ENCODE assay signal across 23 cellular contexts in genomic region chr13:50340146-50340545, GRCh38.
A peak's percentile ranks its signal among the peaks of the same experiment; 100 is the strongest.
DNase-seq lines count a peak whose midpoint lies in the region; ATAC-seq and TF ChIP-seq lines count a peak whose summit lies in the region.
"Had no signal": no experiment of that assay in that cellular context is flagged by ENCODE, and none has a peak within 500 bp of the region (broad histone marks: within the 10 kb centered on the region; RNA-seq: fewer than 3 reads in every experiment).

No MANE protein-coding gene starts in this region.

- H3K79me1 ChIP-seq in IMR-90 (ENCODE audit: low read depth in 1 of 2, low read length in 2 of 2), result no peaks in the 10 kb centered on the region

- no peak overlapping the region for H2BK120ac ChIP-seq in IMR-90 (ENCODE audit: low read depth, low read length)

- no peaks in the 10 kb centered on the region for H3F3A ChIP-seq in neural progenitor cell (ENCODE audit: low read depth)

- H4K8ac ChIP-seq in IMR-90 (ENCODE audit: low read depth in 2 of 2, low read length in 2 of 2), result no peak overlapping the region

- H3K9me3 ChIP-seq in BLaER1 treated with 17β-estradiol and CSF1 and Interleukin-3, amounts not matched to agents 10 nM and 100 nM (replicated peaks in 1 of 11), result peaks cover 12 to 21% (median 18%) of the 10 kb centered on the region in 11 experiments; a peak in 21 of 22 replicates
- no peaks in the 10 kb centered on the region for H3K9me3 ChIP-seq in IMR-90 (ENCODE audit: control insufficient read depth, insufficient read depth, low read length)
- H3K9me3 ChIP-seq in neural progenitor cell (ENCODE audit: low read depth), result no peaks in the 10 kb centered on the region
- H3K9me3 ChIP-seq: Caco-2 had no signal

- H3K4me3 ChIP-seq in BLaER1 treated with 17β-estradiol and CSF1 and Interleukin-3, amounts not matched to agents 10 nM and 100 nM, result no peak overlapping the region
- H3K4me3 ChIP-seq in IMR-90 (ENCODE audit: insufficient read depth, low read depth, low read length) (no peak overlapping the region), neural progenitor cell (no peak overlapping the region)
- H3K4me3 ChIP-seq: K562 had no signal

- in situ Hi-C loops in IMR-90 (cut with MboI; ENCODE audit: low sequenced_read_pairs), result no loop called here

- DNase-seq in IMR-90, result no peak
- no peak for DNase-seq in WTC11 (ENCODE audit: low spot score)
- DNase-seq in neural progenitor cell (ENCODE audit: low spot score), result peak; percentile 39
- DNase-seq in NCI-H524 (lab: John Stamatoyannopoulos, UW), result no peak
- no peak for DNase-seq in NCI-H2107 (lab: John Stamatoyannopoulos, UW)
- DNase-seq in type B pancreatic cell (ENCODE audit: extremely low spot score, unreplicated experiment), result no peak
- DNase-seq: Caco-2; CD4-positive, alpha-beta memory T cell; DMS79; EL; GF-D8; HCEC 1CT; Kasumi-1; NCI-H1092 treated with DMSO at 0.1 percent for 48 hours; NCI-H1436 treated with DMSO at 0.1 percent for 48 hours; NCI-H1930; NK-92 treated with Interleukin-12 subunit alpha and Interleukin-12 subunit beta, amount 100 ng/mL, for 24 hours; RPMI8226; T-cell had no signal

- POLR2A ChIA-PET in IMR-90 (lab: Charles Lee; ENCODE audit: unreplicated experiment), result no interaction called here
- POLR2A ChIA-PET in WTC11 (lab: Charles Lee), result interaction anchor here (1.0 kb wide), 1 partner anchor 16 kb away, joined by 3 read pairs; no protein-coding TSS in a partner anchor

- no peak for TF ChIP-seq POLR2A in IMR-90 (IDR thresholded peaks at IDR 0.05; ENCODE audit: low read depth, low read length)

- intact Hi-C loops in IMR-90 (cut with micrococcal nuclease), result no loop called here

- no peak for TF ChIP-seq RAD21 in IMR-90 (IDR thresholded peaks at IDR 0.05; ENCODE audit: low read length)

- H2AFZ ChIP-seq in IMR-90 (replicated peaks; ENCODE audit: low read length, poor library complexity) (peak overlapping the region; percentile 1), neural progenitor cell (replicated peaks) (no peak overlapping the region)

- H3K36me3 Mint-ChIP-seq in WTC11, result no peaks in the 10 kb centered on the region
- H3K36me3 Mint-ChIP-seq in neural progenitor cell, result no peaks in the 10 kb centered on the region
- H3K36me3 Mint-ChIP-seq in type B pancreatic cell, result no peaks in the 10 kb centered on the region

- H4K91ac ChIP-seq in IMR-90 (ENCODE audit: insufficient read depth, low read depth, low read length), result no peak overlapping the region

- H3K4me3 Mint-ChIP-seq in WTC11 (no peak overlapping the region), neural progenitor cell (no peak overlapping the region), type B pancreatic cell (no peak overlapping the region)
- H3K4me3 Mint-ChIP-seq: CD4-positive, alpha-beta memory T cell; T-cell had no signal

- no peak overlapping the region for H4K5ac ChIP-seq in IMR-90 (ENCODE audit: low read depth, low read length)

- H2BK5ac ChIP-seq in IMR-90 (ENCODE audit: low read depth, low read length, poor library complexity, severe bottlenecking), result no peak overlapping the region

- peaks cover 14 to 27% (median 22%) of the 10 kb centered on the region in 10 experiments; a peak in 18 of 20 replicates for H3K4me1 ChIP-seq in BLaER1 treated with 17β-estradiol and CSF1 and Interleukin-3, amounts not matched to agents 10 nM and 100 nM
- H3K4me1 ChIP-seq in IMR-90 (ENCODE audit: control insufficient read depth, insufficient read depth, low read length), result peaks cover 2% of the 10 kb centered on the region; the same call in 1 of the 2 replicates
- H3K4me1 ChIP-seq in neural progenitor cell, result peaks cover 31% of the 10 kb centered on the region

- H3K18ac ChIP-seq in IMR-90 (ENCODE audit: low read depth, low read length), result no peak overlapping the region

- no peak overlapping the region for H3K27ac Mint-ChIP-seq in WTC11
- no peak overlapping the region for H3K27ac Mint-ChIP-seq in neural progenitor cell
- no peak overlapping the region for H3K27ac Mint-ChIP-seq in type B pancreatic cell
- H3K27ac Mint-ChIP-seq: CD4-positive, alpha-beta memory T cell; T-cell had no signal

- H3K14ac ChIP-seq in IMR-90 (replicated peaks; ENCODE audit: low read depth, low read length), result no peak overlapping the region

- no peaks in the 10 kb centered on the region for H3K27me3 ChIP-seq in BLaER1 treated with 17β-estradiol and CSF1 and Interleukin-3, amounts not matched to agents 10 nM and 100 nM
- peaks cover 16% of the 10 kb centered on the region for H3K27me3 ChIP-seq in IMR-90 (ENCODE audit: control insufficient read depth, insufficient read depth, low read length)
- no peaks in the 10 kb centered on the region for H3K27me3 ChIP-seq in neural progenitor cell

- H3K27me3 Mint-ChIP-seq in WTC11 (ENCODE audit: low read depth), result no peaks in the 10 kb centered on the region
- H3K27me3 Mint-ChIP-seq in neural progenitor cell (ENCODE audit: insufficient read depth, low read depth), result peaks cover 7% of the 10 kb centered on the region
- H3K27me3 Mint-ChIP-seq in type B pancreatic cell, result peaks cover 4% of the 10 kb centered on the region
- H3K27me3 Mint-ChIP-seq: CD4-positive, alpha-beta memory T cell; T-cell had no signal

- CTCF ChIA-PET in IMR-90 (lab: Yijun Ruan, JAX), result interaction anchor here (1.2 kb wide), 1 partner anchor 10 kb away, joined by 3 read pairs; no protein-coding TSS in a partner anchor
- CTCF ChIA-PET in WTC11 (lab: Charles Lee), result interaction anchor here (0.6 to 0.9 kb wide), 2 partner anchors 21 to 80 kb away, joined by 3 to 5 read pairs; no protein-coding TSS in a partner anchor

- WGBS in IMR-90 (ENCODE audit: extremely low coverage in 2 of 2, insufficient read length in 1 of 2), 2 experiments, result 20% methylated on average over 1 of the region's 4 CpGs; no CpG with 5 or more reads in 1 of the 2 experiments

- ATAC-seq in IMR-90 (ENCODE audit: low read depth) (no peak), WTC11 (peak; percentile 26), HG03159 (IDR thresholded peaks at IDR 0.05; ENCODE audit: unreplicated experiment) (no peak)
- ATAC-seq: HepG2, K562, T-cell had no signal

- no peak overlapping the region for H2AK9ac ChIP-seq in IMR-90 (replicated peaks; ENCODE audit: low read depth, low read length, poor library complexity)

- peak overlapping the region; percentile 11 to 86 (median 40); a peak in 18 of 22 replicates for H3K4me2 ChIP-seq in BLaER1 treated with 17β-estradiol and CSF1 and Interleukin-3, amounts not matched to agents 10 nM and 100 nM
- H3K4me2 ChIP-seq in IMR-90 (ENCODE audit: low read depth, low read length), result no peak overlapping the region
- H3K4me2 ChIP-seq in neural progenitor cell, result peak overlapping the region; percentile 14

- no peak overlapping the region for H2BK20ac ChIP-seq in IMR-90 (ENCODE audit: low read depth, low read length)

- no peaks in the 10 kb centered on the region for H3K9me1 ChIP-seq in IMR-90 (ENCODE audit: insufficient read depth, low read length)

- no peak overlapping the region for H2BK15ac ChIP-seq in IMR-90 (ENCODE audit: low read depth, low read length)

- H3K4ac ChIP-seq in IMR-90 (ENCODE audit: low read depth, low read length), result no peak overlapping the region

- H2AK5ac ChIP-seq in IMR-90 (ENCODE audit: low read depth, low read length), result no peak overlapping the region

- no peak overlapping the region for H3K27ac ChIP-seq in BLaER1 treated with 17β-estradiol and CSF1 and Interleukin-3, amounts not matched to agents 10 nM and 100 nM
- H3K27ac ChIP-seq in IMR-90 (ENCODE audit: insufficient read depth, low read length), result no peak overlapping the region
- no peak overlapping the region for H3K27ac ChIP-seq in neural progenitor cell

- H4K20me1 ChIP-seq in BLaER1 treated with 17β-estradiol and CSF1 and Interleukin-3, amounts not matched to agents 10 nM and 100 nM, result no peaks in the 10 kb centered on the region
- H4K20me1 ChIP-seq in IMR-90 (ENCODE audit: insufficient read depth, low read length) (no peaks in the 10 kb centered on the region), neural progenitor cell (ENCODE audit: low read depth) (peaks cover 3% of the 10 kb centered on the region)

- TF ChIP-seq CTCF in IMR-90 (conservative IDR thresholded peaks at IDR 0.05; ENCODE audit: low read depth, low read length) (no peak), WTC11 (IDR thresholded peaks at IDR 0.05) (no peak), neural progenitor cell (IDR thresholded peaks at IDR 0.05) (no peak), type B pancreatic cell (conservative IDR thresholded peaks at IDR 0.05) (no peak)

- dilution Hi-C loops in IMR-90 (cut with HindIII; ENCODE audit: low sequenced_read_pairs, unreplicated experiment), result no loop called here

- H3K56ac ChIP-seq in IMR-90 (ENCODE audit: extremely low read depth, insufficient read depth, low read length), result no peak overlapping the region

- no peak overlapping the region for H3K23ac ChIP-seq in IMR-90 (ENCODE audit: low read depth, low read length)

- no TSS peak for BruUV-seq in IMR-90 (replicated peaks; lab: Mats Ljungman, UMichigan)

- no peaks in the 10 kb centered on the region for H3K79me2 ChIP-seq in neural progenitor cell (ENCODE audit: low read depth)

- H3K9me3 Mint-ChIP-seq in WTC11, result 0 out of 2 replicates have a peak, but pooled peaks cover 3% of the 10 kb centered on the region
- H3K9me3 Mint-ChIP-seq in neural progenitor cell, result peaks cover 2% of the 10 kb centered on the region
- peaks cover 9% of the 10 kb centered on the region for H3K9me3 Mint-ChIP-seq in type B pancreatic cell

- H3K4me1 Mint-ChIP-seq in WTC11 (peaks cover 40% of the 10 kb centered on the region), neural progenitor cell (peaks cover 27% of the 10 kb centered on the region), type B pancreatic cell (ENCODE audit: unreplicated experiment) (peaks cover 20% of the 10 kb centered on the region)

- no peak overlapping the region for H3K9ac ChIP-seq in BLaER1 treated with 17β-estradiol and CSF1 and Interleukin-3, amounts not matched to agents 10 nM and 100 nM
- H3K9ac ChIP-seq in IMR-90 (ENCODE audit: low read depth, low read length), result no peak overlapping the region
- no peak overlapping the region for H3K9ac ChIP-seq in neural progenitor cell

- no peaks in the 10 kb centered on the region for H3K36me3 ChIP-seq in BLaER1 treated with 17β-estradiol and CSF1 and Interleukin-3, amounts not matched to agents 10 nM and 100 nM
- H3K36me3 ChIP-seq in IMR-90 (ENCODE audit: control insufficient read depth, insufficient read depth, low read length) (no peaks in the 10 kb centered on the region), neural progenitor cell (no peaks in the 10 kb centered on the region)

TF ChIP-seq in IMR-90, 13 proteins besides CTCF, POLR2A, EP300 and RAD21:
- TF ChIP-seq BHLHE40 (IDR thresholded peaks at IDR 0.05; ENCODE audit: low read depth, low read length), result no peak
- TF ChIP-seq MAFK (IDR thresholded peaks at IDR 0.05; ENCODE audit: low read depth, low read length), result no peak

TF ChIP-seq in WTC11, 78 proteins besides CTCF, POLR2A, EP300 and RAD21 (continues in another document):
- TF ChIP-seq USF1 (CRISPR knock-in tag; IDR thresholded peaks at IDR 0.05), result no peak
